ENCODE assay signal across 19 cellular contexts in genomic region chr17:65205655-65206054, GRCh38.
DNase-seq lines count a peak whose midpoint lies in the region; FAIRE-seq and TF ChIP-seq lines count a peak whose summit lies in the region.
"Had no signal": no experiment of that assay in that cellular context is flagged by ENCODE, and none has a peak within 500 bp of the region (broad histone marks: within the 10 kb centered on the region; RNA-seq: fewer than 3 reads in every experiment).

No MANE protein-coding gene starts in this region.

- H3K27ac Mint-ChIP-seq in mesothelial cell of epicardium = no peak overlapping the region
- no peak overlapping the region for H3K27ac Mint-ChIP-seq in CD14-positive monocyte
- H3K27ac Mint-ChIP-seq: CD4-positive, alpha-beta memory T cell; GM23338; IgD-negative memory B cell had no signal

- no peaks in the 10 kb centered on the region for H3K79me2 ChIP-seq in mesendoderm (ENCODE audit: control insufficient read depth, insufficient read depth, low read length)

- FAIRE-seq in GM12892 (lab: Jason Lieb, UNC) (peak; percentile 33), TTC549 (lab: Jason Lieb, UNC) (peak; percentile 63), frontal cortex (lab: Jason Lieb, UNC) (peak; percentile 95), small intestine (lab: Jason Lieb, UNC) (peak; percentile 93)
- FAIRE-seq: GM12878, H54, HepG2 had no signal

- no peak overlapping the region for H3K27ac ChIP-seq in small intestine (ENCODE audit: low read depth in 1 of 2, low read length in 1 of 2)
- no peak overlapping the region for H3K27ac ChIP-seq in mesendoderm (ENCODE audit: low read depth, low read length)
- H3K27ac ChIP-seq: C4-2B had no signal

- no peak overlapping the region for H3K4me2 ChIP-seq in mesendoderm (ENCODE audit: low read length)
- H3K4me2 ChIP-seq: GM23338 had no signal

- H3K9me3 Mint-ChIP-seq in mesothelial cell of epicardium (no peaks in the 10 kb centered on the region), CD14-positive monocyte (no peaks in the 10 kb centered on the region)
- H3K9me3 Mint-ChIP-seq: CD4-positive, alpha-beta memory T cell; GM23338; IgD-negative memory B cell had no signal

- H2BK15ac ChIP-seq in mesendoderm (replicated peaks; ENCODE audit: low read depth) = no peak overlapping the region

- no peak overlapping the region for H3K18ac ChIP-seq in mesendoderm (ENCODE audit: low read length)

- no peaks in the 10 kb centered on the region for H3K9me3 ChIP-seq in small intestine (ENCODE audit: control insufficient read depth, low read depth)

- no peaks in the 10 kb centered on the region for H3K27me3 Mint-ChIP-seq in mesothelial cell of epicardium (ENCODE audit: low read depth)
- peaks cover 0 to 10% (median 9%) of the 10 kb centered on the region in 3 donors for H3K27me3 Mint-ChIP-seq in CD14-positive monocyte (ENCODE audit: low read depth in 3 of 3)
- H3K27me3 Mint-ChIP-seq: CD4-positive, alpha-beta memory T cell had no signal

- H3K27me3 ChIP-seq in small intestine (ENCODE audit: control insufficient read depth in 2 of 2, insufficient read depth in 2 of 2, low read length in 2 of 2) = no peaks in the 10 kb centered on the region
- H3K27me3 ChIP-seq in mesendoderm (ENCODE audit: insufficient read depth, low read length, poor library complexity) = no peaks in the 10 kb centered on the region

- H2AK5ac ChIP-seq in mesendoderm (ENCODE audit: low read length) = no peak overlapping the region

- H2BK5ac ChIP-seq in mesendoderm (ENCODE audit: low read length) = no peak overlapping the region

- H3K36me3 ChIP-seq in small intestine (ENCODE audit: control insufficient read depth in 2 of 2, insufficient read depth in 2 of 2, low read length in 2 of 2) (no peaks in the 10 kb centered on the region), mesendoderm (ENCODE audit: control insufficient read depth, insufficient read depth, low read length) (no peaks in the 10 kb centered on the region)

- H3K79me1 ChIP-seq in mesendoderm (ENCODE audit: low read length) = no peaks in the 10 kb centered on the region

- H3K4me1 Mint-ChIP-seq in mesothelial cell of epicardium (no peaks in the 10 kb centered on the region), CD14-positive monocyte (peaks cover 16% of the 10 kb centered on the region)
- H3K4me1 Mint-ChIP-seq: CD4-positive, alpha-beta memory T cell had no signal

- no peak overlapping the region for H4K5ac ChIP-seq in mesendoderm (ENCODE audit: low read length)

- H3K23ac ChIP-seq in mesendoderm (ENCODE audit: low read length) = no peak overlapping the region

- H3K36me3 Mint-ChIP-seq in mesothelial cell of epicardium (no peaks in the 10 kb centered on the region), CD14-positive monocyte (no peaks in the 10 kb centered on the region)
- H3K36me3 Mint-ChIP-seq: CD4-positive, alpha-beta memory T cell; IgD-negative memory B cell had no signal

- H3K9ac ChIP-seq in mesendoderm (ENCODE audit: low read length) = no peak overlapping the region

- TF ChIP-seq CTCF in mesothelial cell of epicardium (IDR thresholded peaks at IDR 0.05; ENCODE audit: unreplicated experiment) (no peak), CD14-positive monocyte (IDR thresholded peaks at IDR 0.05) (no peak)

- no peak for TF ChIP-seq POLR2A in GM12892 (IDR thresholded peaks at IDR 0.05; ENCODE audit: low read depth, low read length)

- no peak overlapping the region for H3K4ac ChIP-seq in mesendoderm (ENCODE audit: low read depth, low read length)

- H3K56ac ChIP-seq in mesendoderm (ENCODE audit: low read length) = no peak overlapping the region

- H4K8ac ChIP-seq in mesendoderm (ENCODE audit: low read depth, low read length) = no peak overlapping the region

- no peak overlapping the region for H3K4me3 ChIP-seq in small intestine (ENCODE audit: low read depth in 1 of 2, low read length in 2 of 2)
- H3K4me3 ChIP-seq in mesendoderm (ENCODE audit: low read length) = no peak overlapping the region
- H3K4me3 ChIP-seq: GM12878, GM23338 had no signal

- no peak overlapping the region for H3K4me3 Mint-ChIP-seq in mesothelial cell of epicardium
- H3K4me3 Mint-ChIP-seq in CD14-positive monocyte = no peak overlapping the region
- H3K4me3 Mint-ChIP-seq: CD4-positive, alpha-beta memory T cell; GM23338; IgD-negative memory B cell had no signal

- intact Hi-C loops in CD14-positive monocyte (cut with micrococcal nuclease) = no loop called here

- H2BK120ac ChIP-seq in mesendoderm (ENCODE audit: low read depth, low read length) = no peak overlapping the region

- H3K4me1 ChIP-seq in small intestine (ENCODE audit: control insufficient read depth in 2 of 2, insufficient read depth in 1 of 2, low read depth in 1 of 2, low read length in 1 of 2) = no peaks in the 10 kb centered on the region
- H3K4me1 ChIP-seq in mesendoderm (ENCODE audit: control insufficient read depth, low read depth, low read length) = no peaks in the 10 kb centered on the region

- no peak for DNase-seq in GM12892 (ENCODE audit: insufficient read length)
- no peak for DNase-seq in frontal cortex (ENCODE audit: low spot score in 2 of 2)
- no peak for DNase-seq in small intestine
- DNase-seq in mesothelial cell of epicardium (ENCODE audit: low spot score in 2 of 2, unreplicated experiment in 2 of 2) = no peak
- no peak for DNase-seq in CD14-positive monocyte (ENCODE audit: low spot score)
- DNase-seq in mesendoderm = no peak
- DNase-seq: AML-193; CD4-positive, alpha-beta memory T cell; DMS153; DMS79; HCEC 1CT; KG1 had no signal
